ENCODE assay signal across 1 cellular context in genomic region chr22:33013051-33013450, GRCh38.
TF ChIP-seq lines count a peak whose summit lies in the region.

No MANE protein-coding gene starts in this region.

TF ChIP-seq in HCT116, 20 proteins besides CTCF, POLR2A, EP300 and RAD21 (continued from another document):
- TF ChIP-seq SIN3A (IDR thresholded peaks at IDR 0.05; ENCODE audit: low read depth) (no peak), EZH2phosphoT487 (IDR thresholded peaks at IDR 0.05; ENCODE audit: borderline replicate concordance) (no peak)
